In the genomic region with DNA sequence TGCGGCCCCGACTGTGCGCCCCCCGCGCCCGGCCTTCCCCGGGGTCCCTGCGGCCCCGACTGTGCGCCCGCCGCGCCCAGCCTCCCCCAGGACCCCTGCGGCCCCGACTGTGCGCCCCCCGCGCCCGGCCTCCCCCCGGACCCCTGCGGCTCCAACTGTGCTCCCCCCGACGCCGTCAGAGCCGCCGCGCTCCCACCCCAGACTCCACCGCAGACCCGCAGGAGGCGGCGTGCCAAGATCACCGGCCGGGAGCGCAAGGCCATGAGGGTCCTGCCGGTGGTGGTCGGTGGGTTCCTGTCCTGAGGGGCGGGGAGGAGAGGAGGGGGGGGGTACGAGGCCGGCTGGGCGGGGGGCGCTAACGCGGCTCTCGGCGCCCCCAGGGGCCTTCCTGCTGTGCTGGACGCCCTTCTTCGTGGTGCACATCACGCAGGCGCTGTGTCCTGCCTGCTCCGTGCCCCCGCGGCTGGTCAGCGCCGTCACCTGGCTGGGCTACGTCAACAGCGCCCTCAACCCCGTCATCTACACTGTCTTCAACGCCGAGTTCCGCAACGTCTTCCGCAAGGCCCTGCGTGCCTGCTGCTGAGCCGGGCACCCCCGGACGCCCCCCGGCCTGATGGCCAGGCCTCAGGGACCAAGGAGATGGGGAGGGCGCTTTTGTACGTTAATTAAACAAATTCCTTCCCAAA, we compare ENCODE assay signal across 1 cellular context.
TF ChIP-seq lines count a peak whose summit lies in the region.

No MANE protein-coding gene starts in this region.

TF ChIP-seq in GM23338, 12 proteins besides CTCF, POLR2A, EP300 and RAD21 (continued from another document):
- TF ChIP-seq, protein P1, sequence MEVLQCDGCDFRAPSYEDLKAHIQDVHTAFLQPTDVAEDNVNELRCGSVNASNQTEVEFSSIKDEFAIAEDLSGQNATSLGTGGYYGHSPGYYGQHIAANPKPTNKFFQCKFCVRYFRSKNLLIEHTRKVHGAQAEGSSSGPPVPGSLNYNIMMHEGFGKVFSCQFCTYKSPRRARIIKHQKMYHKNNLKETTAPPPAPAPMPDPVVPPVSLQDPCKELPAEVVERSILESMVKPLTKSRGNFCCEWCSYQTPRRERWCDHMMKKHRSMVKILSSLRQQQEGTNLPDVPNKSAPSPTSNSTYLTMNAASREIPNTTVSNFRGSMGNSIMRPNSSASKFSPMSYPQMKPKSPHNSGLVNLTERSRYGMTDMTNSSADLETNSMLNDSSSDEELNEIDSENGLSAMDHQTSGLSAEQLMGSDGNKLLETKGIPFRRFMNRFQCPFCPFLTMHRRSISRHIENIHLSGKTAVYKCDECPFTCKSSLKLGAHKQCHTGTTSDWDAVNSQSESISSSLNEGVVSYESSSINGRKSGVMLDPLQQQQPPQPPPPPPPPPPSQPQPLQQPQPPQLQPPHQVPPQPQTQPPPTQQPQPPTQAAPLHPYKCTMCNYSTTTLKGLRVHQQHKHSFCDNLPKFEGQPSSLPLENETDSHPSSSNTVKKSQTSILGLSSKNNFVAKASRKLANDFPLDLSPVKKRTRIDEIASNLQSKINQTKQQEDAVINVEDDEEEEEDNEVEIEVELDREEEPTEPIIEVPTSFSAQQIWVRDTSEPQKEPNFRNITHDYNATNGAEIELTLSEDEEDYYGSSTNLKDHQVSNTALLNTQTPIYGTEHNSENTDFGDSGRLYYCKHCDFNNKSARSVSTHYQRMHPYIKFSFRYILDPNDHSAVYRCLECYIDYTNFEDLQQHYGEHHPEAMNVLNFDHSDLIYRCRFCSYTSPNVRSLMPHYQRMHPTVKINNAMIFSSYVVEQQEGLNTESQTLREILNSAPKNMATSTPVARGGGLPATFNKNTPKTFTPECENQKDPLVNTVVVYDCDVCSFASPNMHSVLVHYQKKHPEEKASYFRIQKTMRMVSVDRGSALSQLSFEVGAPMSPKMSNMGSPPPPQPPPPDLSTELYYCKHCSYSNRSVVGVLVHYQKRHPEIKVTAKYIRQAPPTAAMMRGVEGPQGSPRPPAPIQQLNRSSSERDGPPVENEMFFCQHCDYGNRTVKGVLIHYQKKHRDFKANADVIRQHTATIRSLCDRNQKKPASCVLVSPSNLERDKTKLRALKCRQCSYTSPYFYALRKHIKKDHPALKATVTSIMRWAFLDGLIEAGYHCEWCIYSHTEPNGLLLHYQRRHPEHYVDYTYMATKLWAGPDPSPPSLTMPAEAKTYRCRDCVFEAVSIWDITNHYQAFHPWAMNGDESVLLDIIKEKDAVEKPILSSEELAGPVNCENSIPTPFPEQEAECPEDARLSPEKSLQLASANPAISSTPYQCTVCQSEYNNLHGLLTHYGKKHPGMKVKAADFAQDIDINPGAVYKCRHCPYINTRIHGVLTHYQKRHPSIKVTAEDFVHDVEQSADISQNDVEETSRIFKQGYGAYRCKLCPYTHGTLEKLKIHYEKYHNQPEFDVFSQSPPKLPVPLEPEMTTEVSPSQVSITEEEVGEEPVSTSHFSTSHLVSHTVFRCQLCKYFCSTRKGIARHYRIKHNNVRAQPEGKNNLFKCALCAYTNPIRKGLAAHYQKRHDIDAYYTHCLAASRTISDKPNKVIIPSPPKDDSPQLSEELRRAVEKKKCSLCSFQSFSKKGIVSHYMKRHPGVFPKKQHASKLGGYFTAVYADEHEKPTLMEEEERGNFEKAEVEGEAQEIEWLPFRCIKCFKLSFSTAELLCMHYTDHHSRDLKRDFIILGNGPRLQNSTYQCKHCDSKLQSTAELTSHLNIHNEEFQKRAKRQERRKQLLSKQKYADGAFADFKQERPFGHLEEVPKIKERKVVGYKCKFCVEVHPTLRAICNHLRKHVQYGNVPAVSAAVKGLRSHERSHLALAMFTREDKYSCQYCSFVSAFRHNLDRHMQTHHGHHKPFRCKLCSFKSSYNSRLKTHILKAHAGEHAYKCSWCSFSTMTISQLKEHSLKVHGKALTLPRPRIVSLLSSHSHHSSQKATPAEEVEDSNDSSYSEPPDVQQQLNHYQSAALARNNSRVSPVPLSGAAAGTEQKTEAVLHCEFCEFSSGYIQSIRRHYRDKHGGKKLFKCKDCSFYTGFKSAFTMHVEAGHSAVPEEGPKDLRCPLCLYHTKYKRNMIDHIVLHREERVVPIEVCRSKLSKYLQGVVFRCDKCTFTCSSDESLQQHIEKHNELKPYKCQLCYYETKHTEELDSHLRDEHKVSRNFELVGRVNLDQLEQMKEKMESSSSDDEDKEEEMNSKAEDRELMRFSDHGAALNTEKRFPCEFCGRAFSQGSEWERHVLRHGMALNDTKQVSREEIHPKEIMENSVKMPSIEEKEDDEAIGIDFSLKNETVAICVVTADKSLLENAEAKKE (CRISPR knock-in tag; IDR thresholded peaks at IDR 0.05), result no peak
TF ChIP-seq in GM23338: peak in this region for 1.
